8 cellular contexts compared by ENCODE assay signal in the genomic region with DNA sequence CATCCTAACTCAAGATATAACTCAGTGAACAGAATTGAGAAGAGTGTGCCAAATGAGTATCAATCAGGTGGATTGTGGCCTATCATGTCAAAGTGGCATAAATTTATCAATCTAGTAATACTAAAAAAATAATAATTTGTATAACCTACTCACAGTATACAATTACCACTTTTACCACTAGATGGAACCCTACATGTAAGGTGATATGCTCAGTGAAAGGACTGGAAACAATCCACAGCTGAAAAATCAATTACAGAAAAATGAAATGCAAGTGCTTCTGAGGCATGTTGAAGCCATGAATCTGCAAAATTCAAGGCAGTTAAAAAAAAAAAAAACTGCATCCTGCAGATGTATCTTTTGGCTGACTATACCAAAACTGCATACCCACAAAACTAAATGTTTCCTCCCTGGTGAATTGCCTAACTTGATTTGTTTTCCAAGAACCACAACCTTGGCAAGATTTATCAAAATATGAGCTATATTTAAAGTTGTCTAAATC. TPM values are rescaled to one million over a fixed set of nuclear protein-coding genes. Genes with fewer than 3 reads are reported as not detected.
A peak's percentile ranks its signal among the peaks of the same experiment; 100 is the strongest.
DNase-seq lines count a peak whose midpoint lies in the region; ATAC-seq and TF ChIP-seq lines count a peak whose summit lies in the region.

No MANE protein-coding gene starts in this region.

- H3K27me3 Mint-ChIP-seq in WTC11 (ENCODE audit: low read depth), result no peaks in the 10 kb centered on the region

- H3K9me3 ChIP-seq in heart left ventricle (no peaks in the 10 kb centered on the region), sigmoid colon (no peaks in the 10 kb centered on the region)

- no peaks in the 10 kb centered on the region for H3K36me3 ChIP-seq in ACC112 (ENCODE audit: insufficient read depth, low read length)
- H3K36me3 ChIP-seq in heart left ventricle, result no peaks in the 10 kb centered on the region
- no peaks in the 10 kb centered on the region for H3K36me3 ChIP-seq in sigmoid colon

- DNase-seq in NCI-H2107 (lab: John Stamatoyannopoulos, UW) (peak; percentile 21), WTC11 (ENCODE audit: low spot score) (no peak), heart left ventricle (no peak), sigmoid colon (no peak)
- no peak for DNase-seq in activated T-cell treated with anti-CD3 and anti-CD28 coated beads, Interleukin-2, amount 50 U/mL, for 48 hours

- peak; percentile 50; the same call in 1 of the 2 replicates for ATAC-seq in WTC11
- peak; percentile 83 to 94 (median 90) for ATAC-seq in heart left ventricle
- no peak for ATAC-seq in GM18520 (IDR thresholded peaks at IDR 0.05; ENCODE audit: unreplicated experiment)

- H3K9me3 Mint-ChIP-seq in WTC11, result no peaks in the 10 kb centered on the region

- TF ChIP-seq EP300 in sigmoid colon (IDR thresholded peaks at IDR 0.05), result no peak

- no peak overlapping the region for H3K27ac Mint-ChIP-seq in WTC11

- TF ChIP-seq CTCF in GM12873 (IDR thresholded peaks at IDR 0.05; ENCODE audit: insufficient read depth, low read depth, low read length, missing control alignments) (peak; percentile 50), WTC11 (IDR thresholded peaks at IDR 0.05) (0 out of 2 replicates have a peak, but pooled peaks have one; percentile 25), heart left ventricle (IDR thresholded peaks at IDR 0.05) (peak; percentile 60 to 83 (median 72)), sigmoid colon (IDR thresholded peaks at IDR 0.05) (peak in 3 of 4 experiments; percentile 51 to 67 (median 64))

- H3K4me1 ChIP-seq in ACC112 (ENCODE audit: control insufficient read depth, insufficient read depth, low read length, unreplicated experiment) (peaks cover 24% of the 10 kb centered on the region), heart left ventricle (peaks cover 0 to 25% (median 11%) of the 10 kb centered on the region in 12 donors), sigmoid colon (peaks cover 0 to 15% (median 5%) of the 10 kb centered on the region in 4 donors)

- no peaks in the 10 kb centered on the region; the same call in 1 of the 2 replicates for H3K36me3 Mint-ChIP-seq in WTC11

- intact Hi-C loops in heart left ventricle (cut with DNase I) (loop anchor here in 7 of 10 donors (2.0 to 10.0 kb wide), 8 partner anchors 39 to 79 kb away; a partner anchor contains a TSS), sigmoid colon (cut with DNase I) (loop anchor here (2.0 kb wide), 2 partner anchors 54 to 76 kb away; no protein-coding TSS in a partner anchor)

- H3K4me3 ChIP-seq in ACC112 (ENCODE audit: low read depth, low read length) (peak overlapping the region; percentile 35), heart left ventricle (no peak overlapping the region), sigmoid colon (no peak overlapping the region)

- peak overlapping the region; percentile 3 for H2AFZ ChIP-seq in ACC112 (ENCODE audit: low read length, unreplicated experiment)

- POLR2A ChIA-PET in WTC11 (lab: Charles Lee), result interaction anchor here (0.6 kb wide), 1 partner anchor 79 kb away, joined by 3 read pairs; no protein-coding TSS in a partner anchor

- H3K4me3 Mint-ChIP-seq in WTC11, result no peak overlapping the region

- H3K79me2 ChIP-seq in ACC112 (ENCODE audit: control insufficient read depth, insufficient read depth, low read length, unreplicated experiment), result no peaks in the 10 kb centered on the region

- H3K27ac ChIP-seq in ACC112 (ENCODE audit: low read depth, low read length), result peak overlapping the region; percentile 86
- H3K27ac ChIP-seq in heart left ventricle, result peak overlapping the region in 10 of 12 donors; percentile 11 to 64 (median 44)
- peak overlapping the region; percentile 16 to 47 (median 40) for H3K27ac ChIP-seq in sigmoid colon

- H3K4me1 Mint-ChIP-seq in WTC11, result 0 out of 2 replicates have a peak, but pooled peaks cover 4% of the 10 kb centered on the region

- CTCF ChIA-PET in WTC11 (lab: Charles Lee), result interaction anchor here (0.7 to 2.7 kb wide), 24 partner anchors 8 to 638 kb away, joined by 3 to 31 read pairs (median 4); a partner anchor contains a TSS

- no peak for TF ChIP-seq POLR2A in heart left ventricle (IDR thresholded peaks at IDR 0.05)
- TF ChIP-seq POLR2A in sigmoid colon (IDR thresholded peaks at IDR 0.05), result no peak

- no peaks in the 10 kb centered on the region for H3K27me3 ChIP-seq in ACC112 (ENCODE audit: insufficient read depth, low read length)
- no peaks in the 10 kb centered on the region for H3K27me3 ChIP-seq in heart left ventricle
- H3K27me3 ChIP-seq in sigmoid colon, result no peaks in the 10 kb centered on the region

TF ChIP-seq in WTC11, 78 proteins besides CTCF, POLR2A, EP300 and RAD21 (continues in another document):
- TF ChIP-seq JAZF1 (CRISPR knock-in tag; IDR thresholded peaks at IDR 0.05) (no peak), ZBTB21 (CRISPR knock-in tag; IDR thresholded peaks at IDR 0.05; ENCODE audit: borderline replicate concordance) (no peak), SMAD4 (CRISPR knock-in tag; IDR thresholded peaks at IDR 0.05) (no peak), ATF1 (CRISPR knock-in tag; IDR thresholded peaks at IDR 0.05) (no peak), PRRX2 (CRISPR knock-in tag; IDR thresholded peaks at IDR 0.05) (no peak), GRHL2 (CRISPR knock-in tag; IDR thresholded peaks at IDR 0.05; ENCODE audit: insufficient replicate concordance, severe bottlenecking) (no peak), NFATC4 (CRISPR knock-in tag; IDR thresholded peaks at IDR 0.05) (no peak), GABPB1 (CRISPR knock-in tag; IDR thresholded peaks at IDR 0.05) (no peak)
- TF ChIP-seq, protein P1, sequence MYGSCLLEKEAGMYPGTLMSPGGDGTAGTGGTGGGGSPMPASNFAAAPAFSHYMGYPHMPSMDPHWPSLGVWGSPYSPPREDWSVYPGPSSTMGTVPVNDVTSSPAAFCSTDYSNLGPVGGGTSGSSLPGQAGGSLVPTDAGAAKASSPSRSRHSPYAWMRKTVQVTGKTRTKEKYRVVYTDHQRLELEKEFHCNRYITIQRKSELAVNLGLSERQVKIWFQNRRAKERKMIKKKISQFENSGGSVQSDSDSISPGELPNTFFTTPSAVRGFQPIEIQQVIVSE (CRISPR knock-in tag; IDR thresholded peaks at IDR 0.05; ENCODE audit: borderline replicate concordance), result no peak
- TF ChIP-seq, protein P2, sequence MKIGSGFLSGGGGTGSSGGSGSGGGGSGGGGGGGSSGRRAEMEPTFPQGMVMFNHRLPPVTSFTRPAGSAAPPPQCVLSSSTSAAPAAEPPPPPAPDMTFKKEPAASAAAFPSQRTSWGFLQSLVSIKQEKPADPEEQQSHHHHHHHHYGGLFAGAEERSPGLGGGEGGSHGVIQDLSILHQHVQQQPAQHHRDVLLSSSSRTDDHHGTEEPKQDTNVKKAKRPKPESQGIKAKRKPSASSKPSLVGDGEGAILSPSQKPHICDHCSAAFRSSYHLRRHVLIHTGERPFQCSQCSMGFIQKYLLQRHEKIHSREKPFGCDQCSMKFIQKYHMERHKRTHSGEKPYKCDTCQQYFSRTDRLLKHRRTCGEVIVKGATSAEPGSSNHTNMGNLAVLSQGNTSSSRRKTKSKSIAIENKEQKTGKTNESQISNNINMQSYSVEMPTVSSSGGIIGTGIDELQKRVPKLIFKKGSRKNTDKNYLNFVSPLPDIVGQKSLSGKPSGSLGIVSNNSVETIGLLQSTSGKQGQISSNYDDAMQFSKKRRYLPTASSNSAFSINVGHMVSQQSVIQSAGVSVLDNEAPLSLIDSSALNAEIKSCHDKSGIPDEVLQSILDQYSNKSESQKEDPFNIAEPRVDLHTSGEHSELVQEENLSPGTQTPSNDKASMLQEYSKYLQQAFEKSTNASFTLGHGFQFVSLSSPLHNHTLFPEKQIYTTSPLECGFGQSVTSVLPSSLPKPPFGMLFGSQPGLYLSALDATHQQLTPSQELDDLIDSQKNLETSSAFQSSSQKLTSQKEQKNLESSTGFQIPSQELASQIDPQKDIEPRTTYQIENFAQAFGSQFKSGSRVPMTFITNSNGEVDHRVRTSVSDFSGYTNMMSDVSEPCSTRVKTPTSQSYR (CRISPR knock-in tag; IDR thresholded peaks at IDR 0.05), result no peak
- TF ChIP-seq, protein P3, sequence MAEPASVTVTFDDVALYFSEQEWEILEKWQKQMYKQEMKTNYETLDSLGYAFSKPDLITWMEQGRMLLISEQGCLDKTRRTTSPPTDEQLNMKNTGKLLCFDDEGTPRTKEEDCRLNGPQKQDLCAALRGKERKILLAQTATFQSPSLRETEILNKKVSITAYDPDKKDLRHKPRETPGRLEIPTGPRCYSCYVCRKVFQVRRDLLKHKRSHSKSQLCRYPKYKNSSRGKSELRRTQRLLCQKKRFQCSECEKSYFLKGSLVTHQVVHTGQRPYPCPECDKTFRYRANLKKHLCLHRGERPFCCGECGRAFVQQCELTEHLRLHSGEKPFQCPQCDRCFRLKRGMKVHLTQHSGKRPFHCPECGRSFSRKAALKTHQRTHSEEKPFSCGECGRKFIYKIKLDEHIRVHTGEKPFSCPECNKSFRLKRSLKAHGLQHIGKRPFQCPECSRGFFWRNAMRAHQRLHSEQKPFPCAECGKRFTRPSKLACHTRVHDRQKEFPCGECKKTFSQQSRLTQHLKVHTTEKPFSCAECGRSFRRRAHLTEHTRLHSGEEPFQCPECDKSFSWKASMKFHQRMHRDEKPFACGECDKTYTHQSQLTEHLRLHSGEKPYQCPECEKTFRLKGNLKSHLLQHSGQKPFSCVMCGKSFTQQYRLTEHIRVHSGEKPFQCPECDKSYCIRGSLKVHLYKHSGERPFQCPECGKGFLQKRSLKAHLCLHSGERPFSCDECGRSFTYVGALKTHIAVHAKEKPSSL (CRISPR knock-in tag; conservative IDR thresholded peaks at IDR 0.05), result no peak

RNA-seq across cellular contexts. Expression of a gene that starts 13.9 kb away (rescaled TPM):
- total RNA-seq in WTC11 (2021) (35.5 to 42.2 TPM (median 38.0 TPM) in 3 replicates), heart left ventricle (1 to 10 TPM; 3.0 to 7.4 (median 4.1) TPM), sigmoid colon (1 to 10 TPM; 4.2 to 9.1 (median 7.3) TPM)
- polyA plus RNA-seq in heart left ventricle (1 to 10 TPM; 1.1 to 2.7 TPM), sigmoid colon (1 to 10 TPM; 3.0 to 6.0 (median 4.8) TPM)

RNA-seq across cellular contexts. Expression of a gene that starts 40.5 kb away (rescaled TPM):
- total RNA-seq in WTC11 (2021) (7.0 to 8.2 TPM (median 7.6 TPM) in 3 replicates), heart left ventricle (1 to 10 TPM; 2.0 to 5.2 (median 4.4) TPM), sigmoid colon (1 to 10 TPM; 4.1 to 7.1 (median 5.1) TPM)
- polyA plus RNA-seq in heart left ventricle (1 to 10 TPM; 1.1 to 2.0 TPM), sigmoid colon (1 to 10 TPM; 2.8 to 5.0 (median 3.0) TPM)

RNA-seq across cellular contexts. Expression of a gene that starts 56.0 kb away (rescaled TPM):
- total RNA-seq in WTC11 (2021), result 48.2 to 53.5 TPM (median 50.8 TPM) in 3 replicates
- total RNA-seq in heart left ventricle, result 10 to 100 TPM in 1 of 9 donors, 1 to 10 TPM in 8; 4.4 to 12.4 (median 7.5) TPM
- 1 to 10 TPM; 3.4 to 4.6 TPM for polyA plus RNA-seq in heart left ventricle
- total RNA-seq in sigmoid colon, result 10 to 100 TPM; 11.9 to 18.9 (median 15.7) TPM
- 10 to 100 TPM; 23.4 to 31.0 (median 24.6) TPM for polyA plus RNA-seq in sigmoid colon
